8 cellular contexts compared by ENCODE assay signal in the genomic region with DNA sequence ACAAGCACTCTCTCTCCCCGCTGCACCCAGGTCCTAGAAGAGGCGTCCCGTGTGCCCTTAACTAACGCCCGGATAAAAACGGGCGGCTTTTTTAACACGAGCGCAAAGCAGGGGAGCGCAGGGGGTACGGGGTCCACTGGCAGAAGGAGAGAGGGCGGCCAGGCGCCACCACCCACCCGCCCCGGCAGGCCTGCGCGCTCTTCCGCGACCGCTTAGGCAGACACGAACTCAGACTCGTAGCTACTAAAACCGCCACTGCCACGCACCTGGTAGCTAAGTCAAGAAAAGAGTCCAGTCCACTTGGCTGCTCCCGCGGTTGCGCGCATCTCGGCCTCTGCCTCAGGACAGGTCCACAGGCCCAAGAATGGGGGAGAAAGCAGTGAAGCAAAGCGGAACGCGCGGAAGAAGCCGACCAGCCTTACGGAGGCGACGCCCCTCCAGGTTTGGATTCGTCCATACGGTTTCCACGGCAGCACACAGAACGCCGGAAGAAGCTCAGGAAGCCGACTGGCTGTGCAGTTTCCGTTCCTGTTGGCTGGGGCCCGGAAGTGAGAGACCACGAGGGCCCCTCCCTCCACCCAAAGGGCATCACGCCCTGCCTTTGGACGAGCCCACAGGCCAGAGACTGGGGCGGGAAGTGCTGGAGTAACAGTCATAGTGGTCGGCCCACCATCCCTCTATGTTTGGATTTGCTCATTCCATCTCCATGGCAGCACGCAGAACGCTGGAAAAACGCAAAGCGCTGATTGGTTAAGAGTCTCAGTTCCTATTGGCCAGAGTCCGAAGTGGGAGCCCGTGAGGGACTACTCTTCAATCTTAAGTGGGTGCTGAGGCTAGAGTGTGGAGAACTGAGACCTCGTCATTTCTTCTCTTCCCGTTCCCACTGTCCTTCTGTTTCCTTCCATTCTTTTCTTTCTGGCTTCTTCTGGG. TPM values are rescaled to one million over a fixed set of nuclear protein-coding genes. Genes with fewer than 3 reads are reported as not detected.
A peak's percentile ranks its signal among the peaks of the same experiment; 100 is the strongest.
DNase-seq lines count a peak whose midpoint lies in the region; ATAC-seq lines count a peak whose summit lies in the region.

A gene (minus strand): TSS at position 354 of the 930 bp plus-strand sequence. CDS start 7,344 bp downstream, outside the sequence.

- DNase-seq in CD8-positive, alpha-beta memory T cell: peak; percentile 89 to 97 (median 96)
- DNase-seq in HS-5 (ENCODE audit: low read depth) (peak; percentile 98), medulla oblongata (ENCODE audit: extremely low spot score) (peak; percentile 99)
- DNase-seq in NK-92 treated with Interleukin-12 subunit alpha and Interleukin-12 subunit beta, amount 100 ng/mL, for 24 hours (lab: John Stamatoyannopoulos, UW): peak; percentile 85
- peak; percentile 91 to 93 (median 93) for DNase-seq in effector memory CD4-positive, alpha-beta T cell
- DNase-seq in stimulated activated CD8-positive, alpha-beta memory T cell treated with anti-CD3 and anti-CD28 coated beads, Interleukin-12 subunit alpha, Interleukin-12 subunit beta, amount 100 ng/mL, for 1 hour (ENCODE audit: low read depth): peak; percentile 89

- no peaks in the 10 kb centered on the region for H3K27me3 Mint-ChIP-seq in CD8-positive, alpha-beta memory T cell

- peak within 1 kb of the TSS; percentile 89 for H3K27ac ChIP-seq in CD8-positive, alpha-beta memory T cell (ENCODE audit: low read depth, low read length)
- H3K27ac ChIP-seq in effector memory CD4-positive, alpha-beta T cell (ENCODE audit: insufficient read depth, low read length, poor library complexity, severe bottlenecking): peak within 1 kb of the TSS; percentile 87

- peaks cover 13% of the 10 kb centered on the region for H3K4me1 ChIP-seq in CD8-positive, alpha-beta memory T cell (ENCODE audit: insufficient read depth, low read length)
- H3K4me1 ChIP-seq in effector memory CD4-positive, alpha-beta T cell (ENCODE audit: control insufficient read depth, insufficient read depth, low read length, poor library complexity, severe bottlenecking): peaks cover 10% of the 10 kb centered on the region

- H3K27me3 ChIP-seq in CD8-positive, alpha-beta memory T cell (ENCODE audit: insufficient read depth, low read length, poor library complexity, severe bottlenecking): no peaks in the 10 kb centered on the region
- H3K27me3 ChIP-seq in effector memory CD4-positive, alpha-beta T cell (replicated peaks; ENCODE audit: control insufficient read depth, insufficient read depth, low read length, poor library complexity, severe bottlenecking): no peaks in the 10 kb centered on the region

- H3K27ac Mint-ChIP-seq in CD8-positive, alpha-beta memory T cell: peak within 1 kb of the TSS; percentile 94 to 100 (median 98)

- peaks cover 15 to 27% (median 25%) of the 10 kb centered on the region in 3 donors for H3K4me1 Mint-ChIP-seq in CD8-positive, alpha-beta memory T cell

- peak; percentile 94 for ATAC-seq in GM19468 (IDR thresholded peaks at IDR 0.05; ENCODE audit: extremely low read depth, unreplicated experiment)

- no peaks in the 10 kb centered on the region for H3K36me3 ChIP-seq in CD8-positive, alpha-beta memory T cell (ENCODE audit: insufficient read depth, low read length)
- no peaks in the 10 kb centered on the region for H3K36me3 ChIP-seq in effector memory CD4-positive, alpha-beta T cell (ENCODE audit: control insufficient read depth, insufficient read depth, low read length)

- H3K9me3 ChIP-seq in CD8-positive, alpha-beta memory T cell (ENCODE audit: low read length): no peaks in the 10 kb centered on the region
- H3K9me3 ChIP-seq in effector memory CD4-positive, alpha-beta T cell (ENCODE audit: control insufficient read depth, low read length): no peaks in the 10 kb centered on the region

- peak within 1 kb of the TSS; percentile 92 to 99 (median 96) for H3K4me3 Mint-ChIP-seq in CD8-positive, alpha-beta memory T cell

- no peaks in the 10 kb centered on the region for H3K9me3 Mint-ChIP-seq in CD8-positive, alpha-beta memory T cell

- POLR2A ChIA-PET in CD8-positive, alpha-beta memory T cell (lab: Charles Lee): interaction anchor here (0.6 to 1.7 kb wide), 9 partner anchors 9 to 1677 kb away, joined by 3 to 9 read pairs (median 5); a partner anchor contains a TSS
- POLR2A ChIA-PET in activated CD8-positive, alpha-beta memory T cell treated with anti-CD3 and anti-CD28 coated beads for 36 hours (lab: Charles Lee): interaction anchor here (0.6 to 1.6 kb wide), 7 partner anchors 11 to 1485 kb away, joined by 4 to 5 read pairs (median 4); no protein-coding TSS in a partner anchor

- CTCF ChIA-PET in CD8-positive, alpha-beta memory T cell (lab: Charles Lee): interaction anchor here (1.0 to 2.5 kb wide), 2 partner anchors 51 to 137 kb away, joined by 3 to 10 read pairs; no protein-coding TSS in a partner anchor
- CTCF ChIA-PET in activated CD8-positive, alpha-beta memory T cell treated with anti-CD3 and anti-CD28 coated beads for 36 hours (lab: Charles Lee): interaction anchor here (1.0 kb wide), 1 partner anchor 30 kb away, joined by 3 read pairs; no protein-coding TSS in a partner anchor

- H3K36me3 Mint-ChIP-seq in CD8-positive, alpha-beta memory T cell: peaks cover 0 to 15% (median 0%) of the 10 kb centered on the region in 3 donors

- peak within 1 kb of the TSS; percentile 85 for H3K4me3 ChIP-seq in CD8-positive, alpha-beta memory T cell (ENCODE audit: low read length)
- peak within 1 kb of the TSS; percentile 88 for H3K4me3 ChIP-seq in effector memory CD4-positive, alpha-beta T cell (ENCODE audit: insufficient read depth, low read depth, low read length, poor library complexity, severe bottlenecking)

RNA-seq across cellular contexts. Expression of the gene that starts here (rescaled TPM):
- 10 to 100 TPM; 12.3 to 12.7 TPM for total RNA-seq in CD8-positive, alpha-beta memory T cell
- polyA plus RNA-seq in CD8-positive, alpha-beta memory T cell: 10.4 TPM
- total RNA-seq in activated CD8-positive, alpha-beta memory T cell treated with anti-CD3 and anti-CD28 coated beads for 36 hours: 10 to 100 TPM; 11.8 to 12.3 TPM

Comparison
In these comparisons a context has a peak if more than half of its experiments do, and no peak if none do; other contexts are left out.
1. Peak in every context shown above with its lines: DNase-seq, ATAC-seq, H3K4me3 ChIP-seq and H3K27ac ChIP-seq.